ENCODE assay signal across 8 cellular contexts in genomic region chr3:71581451-71581980, GRCh38. TPM values are rescaled to one million over a fixed set of nuclear protein-coding genes. Genes with fewer than 3 reads are reported as not detected.
DNase-seq lines count a peak whose midpoint lies in the region; ATAC-seq and TF ChIP-seq lines count a peak whose summit lies in the region.

No MANE protein-coding gene starts in this region.

- H3K4me3 ChIP-seq in A673 (ENCODE audit: low read depth, low read length, poor library complexity, severe bottlenecking), result peak overlapping the region; percentile 73
- H3K4me3 ChIP-seq in HUES48 (ENCODE audit: low read depth, low read length), result peak overlapping the region; percentile 79
- H3K4me3 ChIP-seq in esophagus (ENCODE audit: low read depth in 1 of 2, low read length in 2 of 2), result peak overlapping the region; percentile 88 to 89
- H3K4me3 ChIP-seq in suprapubic skin, result peak overlapping the region; percentile 83

- ATAC-seq in GM21447 (IDR thresholded peaks at IDR 0.05; ENCODE audit: unreplicated experiment), result no peak

- DNase-seq in A673 (ENCODE audit: low spot score) (no peak), myocyte (ENCODE audit: low read depth) (peak; percentile 34), suprapubic skin (ENCODE audit: low spot score in 2 of 2) (peak; percentile 71 to 80), NCI-H1092 treated with DMSO at 0.1 percent for 48 hours (lab: John Stamatoyannopoulos, UW) (no peak)
- DNase-seq in activated CD8-positive, alpha-beta memory T cell treated with anti-CD3 and anti-CD28 coated beads, Interleukin-2, amount 50 U/mL, for 48 hours, result peak; percentile 77

- TF ChIP-seq EP300 in suprapubic skin (IDR thresholded peaks at IDR 0.05), result no peak

- H3K27me3 ChIP-seq in A673 (replicated peaks; ENCODE audit: insufficient read depth, low read depth, low read length, poor library complexity) (no peaks in the 10 kb centered on the region), HUES48 (ENCODE audit: control insufficient read depth, insufficient read depth, low read length) (peaks cover 25% of the 10 kb centered on the region), esophagus (ENCODE audit: control insufficient read depth in 1 of 2, insufficient read depth in 2 of 2, low read length in 2 of 2) (no peaks in the 10 kb centered on the region), suprapubic skin (no peaks in the 10 kb centered on the region)

- TF ChIP-seq CTCF in A673 (conservative IDR thresholded peaks at IDR 0.05; ENCODE audit: low read depth, low read length), result no peak
- TF ChIP-seq CTCF in suprapubic skin (IDR thresholded peaks at IDR 0.05), result no peak

- CTCF ChIA-PET in A673 (lab: Charles Lee), result no interaction called here

- H3K4me1 ChIP-seq in A673 (ENCODE audit: insufficient read depth, low read length, poor library complexity, severe bottlenecking), result peaks cover 25% of the 10 kb centered on the region
- peaks cover 22% of the 10 kb centered on the region for H3K4me1 ChIP-seq in HUES48 (ENCODE audit: control insufficient read depth, insufficient read depth, low read length)
- no peaks in the 10 kb centered on the region for H3K4me1 ChIP-seq in esophagus (ENCODE audit: control insufficient read depth in 2 of 2, insufficient read depth in 2 of 2, low read length in 1 of 2)
- peaks cover 23% of the 10 kb centered on the region for H3K4me1 ChIP-seq in suprapubic skin

- H3K36me3 ChIP-seq in A673 (ENCODE audit: insufficient read depth, low read length, poor library complexity, severe bottlenecking) (no peaks in the 10 kb centered on the region), HUES48 (ENCODE audit: control insufficient read depth, insufficient read depth, low read length) (no peaks in the 10 kb centered on the region), esophagus (ENCODE audit: control insufficient read depth in 2 of 2, insufficient read depth in 2 of 2, low read length in 1 of 2) (no peaks in the 10 kb centered on the region), suprapubic skin (no peaks in the 10 kb centered on the region)

- 1 to 2% methylated on average over 51 of the region's 51 CpGs for WGBS in esophagus, 2 donors
- WGBS in suprapubic skin, result 3% methylated on average over 15 of the region's 51 CpGs

- BruUV-seq in A673 (replicated peaks; lab: Mats Ljungman, UMichigan), result no TSS peak

- no peaks in the 10 kb centered on the region for H3K9me3 ChIP-seq in A673 (ENCODE audit: low read depth, low read length, poor library complexity, severe bottlenecking)
- no peaks in the 10 kb centered on the region for H3K9me3 ChIP-seq in HUES48 (ENCODE audit: control insufficient read depth, insufficient read depth, low read length)
- no peaks in the 10 kb centered on the region for H3K9me3 ChIP-seq in esophagus (ENCODE audit: control insufficient read depth in 2 of 2, insufficient read depth in 1 of 2, low read depth in 1 of 2, low read length in 1 of 2)
- no peaks in the 10 kb centered on the region for H3K9me3 ChIP-seq in suprapubic skin

- intact Hi-C loops in A673 (cut with micrococcal nuclease; ENCODE audit: unreplicated experiment), result loop anchor here (10.0 kb wide), 3 partner anchors 517 to 1027 kb away; no protein-coding TSS in a partner anchor

- POLR2A ChIA-PET in A673 (lab: Charles Lee; ENCODE audit: low non-redundant PET), result no interaction called here

- H3K27ac ChIP-seq in A673 (ENCODE audit: low read depth, low read length, poor library complexity, severe bottlenecking) (peak overlapping the region; percentile 85), HUES48 (ENCODE audit: low read depth, low read length) (peak overlapping the region; percentile 29), esophagus (ENCODE audit: low read depth in 2 of 2, low read length in 1 of 2) (peak overlapping the region; percentile 99), suprapubic skin (peak overlapping the region; percentile 98)

- H3K9ac ChIP-seq in HUES48 (ENCODE audit: low read depth, low read length), result peak overlapping the region; percentile 48; the same call in 1 of the 2 replicates

- no peak for TF ChIP-seq POLR2A in suprapubic skin (IDR thresholded peaks at IDR 0.05)

RNA-seq across cellular contexts. Expression of gene FOXP1, which starts 2.0 kb away (rescaled TPM):
- 52.2 and 58.4 TPM in 2 replicates for total RNA-seq in A673 (2021)
- polyA plus RNA-seq in esophagus, result 10 to 100 TPM; 10.7 to 20.4 TPM
- 17.9 and 28.8 TPM in 2 replicates for total RNA-seq in myocyte
- polyA plus RNA-seq in myocyte (2012), result 15.4 TPM
- 100 to 1,000 TPM in 1 of 4 donors, 10 to 100 TPM in 3; 49.8 to 157 (median 71.9) TPM for total RNA-seq in suprapubic skin

Comparison
In these comparisons a context has a peak if more than half of its experiments do, and no peak if none do; other contexts are left out.
1. DNase-seq: peak in activated CD8-positive, alpha-beta memory T cell treated with anti-CD3 and anti-CD28 coated beads, Interleukin-2, amount 50 U/mL, for 48 hours (single experiment), myocyte (single experiment) and suprapubic skin (2 of 2); none in A673 (single experiment) and NCI-H1092 treated with DMSO at 0.1 percent for 48 hours (single experiment).
2. H3K27ac ChIP-seq: peak in every context shown above with its lines; median percentile 99 in esophagus; 98 in suprapubic skin; 85 in A673; 29 in HUES48.
3. Peak in every context shown above with its lines, with median percentiles within 50 percentile points of each other: H3K4me3 ChIP-seq.